Comparison of ENCODE assay signal across 8 cellular contexts in genomic region chr18:50401888-50402287, GRCh38. TPM values are rescaled to one million over a fixed set of nuclear protein-coding genes. Genes with fewer than 3 reads are reported as not detected.
A peak's percentile ranks its signal among the peaks of the same experiment; 100 is the strongest.
DNase-seq lines count a peak whose midpoint lies in the region; ATAC-seq and FAIRE-seq lines count a peak whose summit lies in the region.

No MANE protein-coding gene starts in this region.

- DNase-seq in NCI-H1417 (lab: John Stamatoyannopoulos, UW) (peak; percentile 31 to 79 (median 66)), NCI-H1417 treated with DMSO at 0.1 percent for 48 hours (lab: John Stamatoyannopoulos, UW) (no peak), NCI-H460 (ENCODE audit: extremely low read depth, low read depth) (peak; percentile 11), fibroblast of the conjunctiva (ENCODE audit: low read depth) (peak; percentile 10), cerebellum (ENCODE audit: low spot score) (no peak), GM19239 (ENCODE audit: insufficient read length, low spot score) (no peak)
- DNase-seq in stimulated activated CD4-positive, alpha-beta T cell treated with anti-CD3 and anti-CD28 coated beads, Interleukin-1b, Interleukin-23, amount 100 ng/mL, for 48 hours: peak; percentile 31

- no peak for FAIRE-seq in GM19239 (lab: Jason Lieb, UNC)

- no peak for ATAC-seq in GM21619 (IDR thresholded peaks at IDR 0.05; ENCODE audit: unreplicated experiment)

RNA-seq across cellular contexts. Expression of gene SKA1, which starts 27.0 kb away (rescaled TPM):
- total RNA-seq in NCI-H460 (2014; rRNA removed; shearing (Covaris generic)): 58.7 and 60.9 TPM in 2 replicates
- 20.1 and 30.6 TPM in 2 replicates for polyA plus RNA-seq in NCI-H460 (2014; cell fraction: nucleus; rRNA removed)
- 5.3 TPM for total RNA-seq in cerebellum

Comparison
In these comparisons a context has a peak if more than half of its experiments do, and no peak if none do; other contexts are left out.
1. DNase-seq: peak in NCI-H1417 (3 of 3), NCI-H460 (single experiment), fibroblast of the conjunctiva (single experiment) and stimulated activated CD4-positive, alpha-beta T cell treated with anti-CD3 and anti-CD28 coated beads, Interleukin-1b, Interleukin-23, amount 100 ng/mL, for 48 hours (single experiment); none in NCI-H1417 treated with DMSO at 0.1 percent for 48 hours (single experiment), cerebellum (single experiment) and GM19239 (single experiment).